In the genomic region with DNA sequence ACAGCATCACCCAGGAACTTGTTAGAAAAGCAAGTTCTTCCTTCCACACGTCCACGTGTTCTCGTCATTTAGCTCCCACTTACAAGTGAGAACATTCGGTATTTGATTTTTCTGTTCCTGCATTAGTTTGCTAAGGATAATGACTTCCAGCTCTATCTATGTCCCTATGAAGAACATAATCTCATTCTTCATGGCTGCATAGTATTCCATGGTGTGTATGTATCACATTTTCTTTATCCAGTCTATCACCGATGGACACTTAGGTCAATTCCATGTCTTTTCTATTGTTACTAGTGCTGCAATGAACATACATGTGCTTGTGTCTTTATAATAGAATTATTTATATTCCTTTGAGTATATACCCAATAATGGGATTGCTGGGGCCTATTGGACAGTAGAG, we compare ENCODE assay signal across 34 cellular contexts.
"Had no signal": no experiment of that assay in that cellular context is flagged by ENCODE, and none has a peak within 500 bp of the region (broad histone marks: within the 10 kb centered on the region; RNA-seq: fewer than 3 reads in every experiment).

No MANE protein-coding gene starts in this region.

- H3K9me3 ChIP-seq: MG63 had no signal

- H3K4me3 ChIP-seq: MG63 had no signal

- DNase-seq: Karpas-422, Kasumi-1, MG63, MM.1S, MV-4-11, NCI-H1048, NCI-H1092, NCI-H1092 treated with DMSO at 0.1 percent for 48 hours, NCI-H1105, NCI-H1105 treated with DMSO at 0.1 percent for 48 hours, NCI-H1417, NCI-H1417 treated with DMSO at 0.1 percent for 48 hours, NCI-H1436, NCI-H1436 treated with DMSO at 0.1 percent for 48 hours, NCI-H146, NCI-H1694, NCI-H1694 treated with DMSO at 0.1 percent for 48 hours, NCI-H187, NCI-H187 treated with DMSO at 0.1 percent for 48 hours, NCI-H1930, NCI-H2029, NCI-H2029 treated with DMSO at 0.1 percent for 48 hours, NCI-H2081, NCI-H2081 treated with DMSO at 0.1 percent for 48 hours, NCI-H2107, NCI-H2171, NCI-H2171 treated with DMSO at 0.1 percent for 48 hours, NCI-H2227 treated with DMSO at 0.1 percent for 48 hours, NCI-H226, NCI-H345, NCI-H446, NCI-H446 treated with DMSO at 0.1 percent for 48 hours, NCI-H510A, NCI-H510A treated with DMSO at 0.1 percent for 48 hours had no signal

- H3K36me3 ChIP-seq: MG63 had no signal

- H3K27me3 ChIP-seq: MG63 had no signal
